ENCODE assay signal across 7 cellular contexts in the genomic region with DNA sequence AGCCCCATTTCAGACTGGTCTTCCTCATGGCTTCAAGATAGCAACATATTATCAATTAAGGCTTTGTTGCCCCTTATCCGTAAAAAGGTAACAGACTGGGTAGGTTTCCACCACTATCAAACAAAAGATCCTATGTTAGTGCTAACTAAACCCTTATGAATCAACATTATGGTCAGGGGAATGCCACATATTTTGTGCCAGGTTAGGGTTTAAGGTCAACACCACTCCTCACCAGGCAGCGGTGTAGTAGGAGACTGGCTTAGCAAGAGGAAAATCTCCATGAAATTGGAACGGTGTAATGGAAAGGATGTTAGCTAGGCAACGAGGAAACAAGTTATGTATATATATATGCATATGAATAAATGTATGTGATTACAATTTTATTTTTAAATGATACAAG.
"Had no signal": no experiment of that assay in that cellular context is flagged by ENCODE, and none has a peak within 500 bp of the region (broad histone marks: within the 10 kb centered on the region; RNA-seq: fewer than 3 reads in every experiment).

No MANE protein-coding gene starts in this region.

- H3K4me3 ChIP-seq: GM12878 had no signal

- DNase-seq: GDM1, GF-D8 had no signal

- FAIRE-seq: GM12878, GM12891, GM12892, GM18507, GM19239 had no signal

- ATAC-seq: GM12878 had no signal
